Comparison of ENCODE assay signal across 11 cellular contexts in the genomic region with DNA sequence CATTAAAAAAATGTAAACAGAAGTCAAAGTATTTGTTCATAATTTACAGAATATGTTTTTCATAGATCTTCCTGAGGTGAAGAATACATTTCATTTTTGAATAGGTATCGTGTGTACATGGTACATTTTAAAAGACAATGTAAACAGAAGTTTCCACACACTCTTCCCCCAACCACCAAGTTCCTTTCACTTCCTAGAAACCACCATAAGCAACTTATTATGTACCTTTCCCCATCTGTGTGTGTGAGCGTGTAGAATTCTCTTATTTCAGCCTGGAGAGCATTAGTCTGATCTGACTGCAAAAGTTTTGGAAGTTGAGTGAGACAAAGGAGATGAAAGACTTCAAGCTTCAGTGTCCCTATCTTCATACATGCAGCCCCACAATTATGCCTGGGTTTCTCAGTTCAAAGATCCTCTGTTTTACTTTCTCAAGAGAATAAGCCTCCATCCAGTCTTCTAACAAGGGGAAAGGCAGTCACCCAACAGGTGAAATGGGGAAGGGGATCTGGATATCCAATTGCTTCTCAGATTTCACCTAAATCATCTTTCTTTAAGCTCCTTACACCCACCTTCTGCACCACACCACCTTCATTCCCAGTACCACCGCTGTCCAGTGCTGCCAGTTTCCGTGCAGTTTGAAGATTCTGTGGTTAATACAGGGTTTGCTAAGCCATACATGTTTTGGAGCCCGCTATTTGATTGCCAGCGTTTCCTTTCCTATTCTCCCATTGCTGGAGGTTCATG. TPM values are rescaled to one million over a fixed set of nuclear protein-coding genes. Genes with fewer than 3 reads are reported as not detected.
DNase-seq lines count a peak whose midpoint lies in the region; ATAC-seq, FAIRE-seq and TF ChIP-seq lines count a peak whose summit lies in the region.
"Had no signal": no experiment of that assay in that cellular context is flagged by ENCODE, and none has a peak within 500 bp of the region (broad histone marks: within the 10 kb centered on the region; RNA-seq: fewer than 3 reads in every experiment).

No MANE protein-coding gene starts in this region.

- H3K4me3 ChIP-seq in BLaER1 treated with 17β-estradiol and CSF1 and Interleukin-3, amounts not matched to agents 10 nM and 100 nM = no peak overlapping the region
- H3K4me3 ChIP-seq in prostate gland = no peak overlapping the region

- intact Hi-C loops in prostate gland (cut with DNase I) = loop anchor here (2.0 to 5.0 kb wide), 2 partner anchors 75 to 174 kb away; a partner anchor contains a TSS

- peaks cover 19 to 30% (median 22%) of the 10 kb centered on the region in 10 experiments for H3K4me1 ChIP-seq in BLaER1 treated with 17β-estradiol and CSF1 and Interleukin-3, amounts not matched to agents 10 nM and 100 nM
- H3K4me1 ChIP-seq in prostate gland (replicated peaks) = no peaks in the 10 kb centered on the region

- peaks cover 0 to 13% (median 0%) of the 10 kb centered on the region in 11 experiments; a peak in 3 of 22 replicates for H4K20me1 ChIP-seq in BLaER1 treated with 17β-estradiol and CSF1 and Interleukin-3, amounts not matched to agents 10 nM and 100 nM

- peaks cover 0 to 8% (median 7%) of the 10 kb centered on the region in 11 experiments; a peak in 16 of 22 replicates for H3K9me3 ChIP-seq in BLaER1 treated with 17β-estradiol and CSF1 and Interleukin-3, amounts not matched to agents 10 nM and 100 nM (replicated peaks in 1 of 11)
- no peaks in the 10 kb centered on the region for H3K9me3 ChIP-seq in prostate gland
- H3K9me3 ChIP-seq: stomach had no signal

- TF ChIP-seq POLR2A in prostate gland (IDR thresholded peaks at IDR 0.05) = no peak

- peaks cover 9 to 20% (median 13%) of the 10 kb centered on the region in 11 experiments; a peak in 20 of 22 replicates for H3K36me3 ChIP-seq in BLaER1 treated with 17β-estradiol and CSF1 and Interleukin-3, amounts not matched to agents 10 nM and 100 nM
- H3K36me3 ChIP-seq in prostate gland = no peaks in the 10 kb centered on the region

- ATAC-seq in GM21390 (IDR thresholded peaks at IDR 0.05; ENCODE audit: unreplicated experiment) = no peak
- no peak for ATAC-seq in GM21723 (IDR thresholded peaks at IDR 0.05; ENCODE audit: unreplicated experiment)

- no peak overlapping the region for H3K27ac ChIP-seq in BLaER1 treated with 17β-estradiol and CSF1 and Interleukin-3, amounts not matched to agents 10 nM and 100 nM
- no peak overlapping the region for H3K27ac ChIP-seq in prostate gland
- H3K27ac ChIP-seq: stomach had no signal

- 86% methylated on average over 6 of the region's 6 CpGs for WGBS in prostate gland

- peak; percentile 76 for FAIRE-seq in GM19239 (lab: Jason Lieb, UNC)

- H3K9ac ChIP-seq in BLaER1 treated with 17β-estradiol and CSF1 and Interleukin-3, amounts not matched to agents 10 nM and 100 nM = no peak overlapping the region

- DNase-seq in GM19239 (ENCODE audit: insufficient read length, low spot score) (no peak), SIG-M5 treated with dmso at 0.1 percent for 504 hours (lab: John Stamatoyannopoulos, UW; ENCODE audit: unreplicated experiment) (peak; percentile 65), iris pigment epithelial cell (ENCODE audit: low read depth) (peak; percentile 3), AG08395 (ENCODE audit: low spot score) (no peak), prostate gland (ENCODE audit: low spot score) (no peak)
- DNase-seq: COR-L47, IMR-90, stomach had no signal

- H3K4me2 ChIP-seq in BLaER1 treated with 17β-estradiol and CSF1 and Interleukin-3, amounts not matched to agents 10 nM and 100 nM = peak overlapping the region; percentile 83 to 99 (median 90)

- TF ChIP-seq CTCF in prostate gland (IDR thresholded peaks at IDR 0.05) = no peak

- no peaks in the 10 kb centered on the region for H3K27me3 ChIP-seq in BLaER1 treated with 17β-estradiol and CSF1 and Interleukin-3, amounts not matched to agents 10 nM and 100 nM
- no peaks in the 10 kb centered on the region for H3K27me3 ChIP-seq in prostate gland (replicated peaks; ENCODE audit: insufficient read depth)
- H3K27me3 ChIP-seq: stomach had no signal

RNA-seq across cellular contexts. Expression of a gene that starts 2.1 kb away (rescaled TPM):
- total RNA-seq in prostate gland = 10 to 100 TPM in 1 of 2 donors, 1 to 10 TPM in 1; 3.6 to 22.2 TPM

RNA-seq across cellular contexts. Expression of a gene that starts 27.3 kb away (rescaled TPM):
- total RNA-seq in prostate gland = 1 to 10 TPM; 3.9 to 4.0 TPM

RNA-seq across cellular contexts. Expression of a gene that starts 27.4 kb away (rescaled TPM):
- total RNA-seq in prostate gland = 10 to 100 TPM; 16.2 to 22.0 TPM

Comparison
In these comparisons a context has a peak if more than half of its experiments do, and no peak if none do; other contexts are left out.
1. DNase-seq: peak in SIG-M5 treated with dmso at 0.1 percent for 504 hours (single experiment) and iris pigment epithelial cell (single experiment); none in GM19239 (single experiment), AG08395 (single experiment) and prostate gland (single experiment).